22 cellular contexts compared by ENCODE assay signal in the genomic region with DNA sequence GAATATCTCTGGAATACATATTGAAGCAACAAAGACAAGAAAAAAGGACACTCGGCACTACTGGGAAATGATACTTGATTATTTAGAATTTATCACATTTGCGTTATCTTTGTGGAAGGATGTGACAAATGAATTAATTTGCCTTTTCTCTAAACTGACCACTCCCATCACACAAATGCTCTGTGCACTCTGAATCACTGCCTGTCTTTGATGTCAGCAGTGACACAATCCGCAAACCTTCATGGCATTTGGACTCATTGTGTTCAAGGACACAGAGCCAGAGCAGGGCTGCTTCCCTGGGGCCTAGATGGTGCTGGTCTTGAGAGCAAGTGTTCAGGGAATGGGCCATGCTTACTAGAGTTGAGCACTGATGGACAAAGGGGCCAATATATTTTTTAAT. TPM values are rescaled to one million over a fixed set of nuclear protein-coding genes. Genes with fewer than 3 reads are reported as not detected.
"Had no signal": no experiment of that assay in that cellular context is flagged by ENCODE, and none has a peak within 500 bp of the region (broad histone marks: within the 10 kb centered on the region; RNA-seq: fewer than 3 reads in every experiment).

No MANE protein-coding gene starts in this region.

- H3K36me3 Mint-ChIP-seq: mesothelial cell of epicardium; stimulated activated naive B cell treated with anti-CD40 and anti-IgM and Interleukin-4, amounts not matched to agents 10 μg/mL and 1 μg/mL and 100 μg/mL, for 72 hours had no signal

- H3K4me1 ChIP-seq: ascending aorta, esophagus squamous epithelium, foreskin keratinocyte, left lung, upper lobe of right lung had no signal

- H3K27ac Mint-ChIP-seq: activated CD4-positive, alpha-beta T cell treated with anti-CD3 and anti-CD28 coated beads, Interleukin-2, amount 10 ng/mL, durations not matched to agents 7 days and 5 days; activated CD8-positive, alpha-beta T cell treated with anti-CD3 and anti-CD28 coated beads, Interleukin-2, amount 10 ng/mL, durations not matched to agents 7 days and 5 days; activated naive CD4-positive, alpha-beta T cell treated with anti-CD3 and anti-CD28 coated beads for 36 hours; activated naive CD8-positive, alpha-beta T cell treated with anti-CD3 and anti-CD28 coated beads, Interleukin-2, amount 50 U/mL, for 24 hours; activated T-cell treated with anti-CD3 and anti-CD28 coated beads, Interleukin-2, amount 50 U/mL, for 24 hours; activated T-helper 2 cell treated with anti-CD3 and anti-CD28 coated beads, Interferon-gamma antibody, Interleukin-2, Interleukin-4, amounts not matched to agents 10 μg/mL and 5 μg/mL and 100 μg/mL, durations not matched to agents 14 hours and 24 hours and 36 hours; mesothelial cell of epicardium; nephron; stimulated activated naive B cell treated with anti-CD40 and anti-IgM and Interleukin-4, amounts not matched to agents 10 μg/mL and 1 μg/mL and 100 μg/mL, for 72 hours had no signal

- H3K4me3 ChIP-seq: ascending aorta, esophagus squamous epithelium, left lung, thoracic aorta, upper lobe of right lung had no signal

- H3K27me3 ChIP-seq: ascending aorta, left lung, upper lobe of right lung had no signal

- H3K9me3 ChIP-seq: ascending aorta, esophagus squamous epithelium, left lung, thoracic aorta, upper lobe of right lung had no signal

- DNase-seq: activated CD4-positive, alpha-beta T cell treated with anti-CD3 and anti-CD28 coated beads, Interleukin-2, amount 10 ng/mL, durations not matched to agents 7 days and 5 days; activated CD8-positive, alpha-beta T cell treated with anti-CD3 and anti-CD28 coated beads, Interleukin-2, amount 10 ng/mL, durations not matched to agents 7 days and 5 days; activated naive CD4-positive, alpha-beta T cell treated with anti-CD3 and anti-CD28 coated beads for 36 hours; activated naive CD8-positive, alpha-beta T cell treated with anti-CD3 and anti-CD28 coated beads, Interleukin-2, amount 50 U/mL, for 24 hours; activated T-cell treated with anti-CD3 and anti-CD28 coated beads, Interleukin-2, amount 50 U/mL, for 24 hours; cerebellar nuclear complex; effector CD8-positive, alpha-beta T cell; esophagus squamous epithelium; foreskin keratinocyte; glutamatergic neuron; hypothalamus; kidney; left lung; posterior cingulate gyrus; stimulated activated naive B cell treated with anti-CD40 and anti-IgM and Interleukin-4, amounts not matched to agents 10 μg/mL and 1 μg/mL and 100 μg/mL, for 72 hours; T1000; upper lobe of right lung had no signal

- H3K4me1 Mint-ChIP-seq: activated CD4-positive, alpha-beta T cell treated with anti-CD3 and anti-CD28 coated beads, Interleukin-2, amount 10 ng/mL, durations not matched to agents 7 days and 5 days; activated naive CD8-positive, alpha-beta T cell treated with anti-CD3 and anti-CD28 coated beads, Interleukin-2, amount 50 U/mL, for 24 hours; nephron; stimulated activated naive B cell treated with anti-CD40 and anti-IgM and Interleukin-4, amounts not matched to agents 10 μg/mL and 1 μg/mL and 100 μg/mL, for 72 hours had no signal

- H3K4me3 Mint-ChIP-seq: activated CD4-positive, alpha-beta T cell treated with anti-CD3 and anti-CD28 coated beads, Interleukin-2, amount 10 ng/mL, durations not matched to agents 7 days and 5 days; activated CD8-positive, alpha-beta T cell treated with anti-CD3 and anti-CD28 coated beads, Interleukin-2, amount 10 ng/mL, durations not matched to agents 7 days and 5 days; activated naive CD4-positive, alpha-beta T cell treated with anti-CD3 and anti-CD28 coated beads for 36 hours; activated naive CD8-positive, alpha-beta T cell treated with anti-CD3 and anti-CD28 coated beads, Interleukin-2, amount 50 U/mL, for 24 hours; activated T-cell treated with anti-CD3 and anti-CD28 coated beads, Interleukin-2, amount 50 U/mL, for 24 hours; mesothelial cell of epicardium; nephron; stimulated activated naive B cell treated with anti-CD40 and anti-IgM and Interleukin-4, amounts not matched to agents 10 μg/mL and 1 μg/mL and 100 μg/mL, for 72 hours had no signal

- H3K27ac ChIP-seq: ascending aorta, esophagus squamous epithelium, foreskin keratinocyte, left lung, thoracic aorta, upper lobe of right lung had no signal

- H3K36me3 ChIP-seq: ascending aorta, esophagus squamous epithelium, left lung, thoracic aorta, upper lobe of right lung had no signal

- ATAC-seq: activated CD8-positive, alpha-beta T cell treated with anti-CD3 and anti-CD28 coated beads, Interleukin-2, amount 10 ng/mL, durations not matched to agents 7 days and 5 days; activated naive CD8-positive, alpha-beta T cell treated with anti-CD3 and anti-CD28 coated beads, Interleukin-2, amount 50 U/mL, for 24 hours; foreskin keratinocyte; left lung; stimulated activated naive B cell treated with anti-CD40 and anti-IgM and Interleukin-4, amounts not matched to agents 10 μg/mL and 1 μg/mL and 100 μg/mL, for 72 hours; upper lobe of right lung had no signal

- H3K9me3 Mint-ChIP-seq: activated naive CD8-positive, alpha-beta T cell treated with anti-CD3 and anti-CD28 coated beads, Interleukin-2, amount 50 U/mL, for 24 hours; activated T-cell treated with anti-CD3 and anti-CD28 coated beads, Interleukin-2, amount 50 U/mL, for 24 hours; activated T-helper 2 cell treated with anti-CD3 and anti-CD28 coated beads, Interferon-gamma antibody, Interleukin-2, Interleukin-4, amounts not matched to agents 10 μg/mL and 5 μg/mL and 100 μg/mL, durations not matched to agents 14 hours and 24 hours and 36 hours; mesothelial cell of epicardium; nephron had no signal

RNA-seq across cellular contexts. Expression of a gene that starts 4.9 kb away (rescaled TPM):
- total RNA-seq: activated CD4-positive, alpha-beta T cell treated with anti-CD3 and anti-CD28 coated beads, Interleukin-2, amount 10 ng/mL, durations not matched to agents 7 days and 5 days; ascending aorta; esophagus squamous epithelium; kidney; mesothelial cell of epicardium; thoracic aorta had no signal
- polyA plus RNA-seq: foreskin keratinocyte had no signal
